In genomic region chr18:49400398-49401072, GRCh38 we compare ENCODE assay signal across 10 cellular contexts. TPM values are rescaled to one million over a fixed set of nuclear protein-coding genes. Genes with fewer than 3 reads are reported as not detected.
DNase-seq lines count a peak whose midpoint lies in the region; ATAC-seq, FAIRE-seq and TF ChIP-seq lines count a peak whose summit lies in the region.
"Had no signal": no experiment of that assay in that cellular context is flagged by ENCODE, and none has a peak within 500 bp of the region (broad histone marks: within the 10 kb centered on the region; RNA-seq: fewer than 3 reads in every experiment).

No MANE protein-coding gene starts in this region.

- CTCF ChIA-PET in A549 (lab: Yijun Ruan, JAX) (interaction anchor here (0.6 kb wide), 1 partner anchor 1192 kb away, joined by 3 read pairs; no protein-coding TSS in a partner anchor), WTC11 (lab: Charles Lee) (no interaction called here)

- FAIRE-seq in A549 (lab: Jason Lieb, UNC): no peak

- no peak overlapping the region for H3K4me3 ChIP-seq in A549
- no peak overlapping the region for H3K4me3 ChIP-seq in Jurkat, Clone E6-1 (ENCODE audit: low read length)
- H3K4me3 ChIP-seq: BLaER1 had no signal

- H3K36me3 Mint-ChIP-seq in WTC11: no peaks in the 10 kb centered on the region

- ATAC-seq in A549 (peak; percentile 71 to 74; a peak in 5 of 6 replicates), GM19438 (IDR thresholded peaks at IDR 0.05; ENCODE audit: low read depth, unreplicated experiment) (peak; percentile 71), HG02973 (IDR thresholded peaks at IDR 0.05; ENCODE audit: unreplicated experiment) (no peak), WTC11 (no peak)

- POLR2A ChIA-PET in A549 (lab: Yijun Ruan, JAX) (no interaction called here), WTC11 (lab: Charles Lee) (no interaction called here)

- no peak for TF ChIP-seq RAD21 in A549 (conservative IDR thresholded peaks at IDR 0.05 in 1 of 2, IDR thresholded peaks at IDR 0.05 in 1 of 2)

- H3K4me2 ChIP-seq in A549: peak overlapping the region; percentile 70

- peak overlapping the region; percentile 54 to 62; a peak in 5 of 6 replicates for H3K27ac ChIP-seq in A549

- no peak overlapping the region for H3K27ac Mint-ChIP-seq in WTC11

- H3K9me3 Mint-ChIP-seq in WTC11: peaks cover 11% of the 10 kb centered on the region

- H3K27me3 Mint-ChIP-seq in WTC11 (ENCODE audit: low read depth): no peaks in the 10 kb centered on the region
- H3K27me3 Mint-ChIP-seq: activated naive CD8-positive, alpha-beta T cell treated with anti-CD3 and anti-CD28 coated beads, Interleukin-2, amount 10 ng/mL, durations not matched to agents 7 days and 5 days had no signal

- no peak overlapping the region for H3K4me3 Mint-ChIP-seq in WTC11

- no peak for TF ChIP-seq EP300 in A549 (IDR thresholded peaks at IDR 0.05)

- peaks cover 23% of the 10 kb centered on the region for H3K4me1 Mint-ChIP-seq in WTC11

- 20% methylated on average over 1 of the region's 1 CpG for WGBS in A549 (ENCODE audit: missing lambda C conversion rate)

- no peak for TF ChIP-seq POLR2A in A549 (IDR thresholded peaks at IDR 0.05; ENCODE audit: low read length)

- H3K9me3 ChIP-seq in A549: peaks cover 3% of the 10 kb centered on the region; the same call in 1 of the 3 replicates

- peak; percentile 4 to 12 for DNase-seq in A549 (ENCODE audit: low read depth in 1 of 2, low spot score in 1 of 2)
- DNase-seq in Jurkat, Clone E6-1 (ENCODE audit: low read depth, low spot score): peak; percentile 29
- peak; percentile 95 for DNase-seq in kidney glomerular epithelial cell (lab: John Stamatoyannopoulos, UW)
- no peak for DNase-seq in cerebellar nuclear complex (lab: John Stamatoyannopoulos, UW)
- DNase-seq in HCEC 1CT: no peak
- no peak for DNase-seq in WTC11 (ENCODE audit: low spot score)
- DNase-seq: activated naive CD8-positive, alpha-beta T cell treated with anti-CD3 and anti-CD28 coated beads, Interleukin-2, amount 10 ng/mL, durations not matched to agents 7 days and 5 days had no signal

- TF ChIP-seq CTCF in A549 (IDR thresholded peaks at IDR 0.05): no peak
- TF ChIP-seq CTCF in WTC11 (IDR thresholded peaks at IDR 0.05): no peak

- H3K4me1 ChIP-seq in A549: peaks cover 17% of the 10 kb centered on the region

TF ChIP-seq in A549, 52 proteins besides CTCF, POLR2A, EP300 and RAD21:
- TF ChIP-seq FOSB (CRISPR knock-in tag; IDR thresholded peaks at IDR 0.05): no peak
- TF ChIP-seq CHD2 (IDR thresholded peaks at IDR 0.05; ENCODE audit: low read length, partially characterized antibody): no peak
- TF ChIP-seq PHF8 (IDR thresholded peaks at IDR 0.05; ENCODE audit: borderline replicate concordance, low read depth): no peak
- TF ChIP-seq RNF2 (IDR thresholded peaks at IDR 0.05; ENCODE audit: borderline replicate concordance, low read depth): no peak
- TF ChIP-seq GATA3 (IDR thresholded peaks at IDR 0.05; ENCODE audit: borderline replicate concordance): no peak
- TF ChIP-seq CBX2 (IDR thresholded peaks at IDR 0.05; ENCODE audit: borderline replicate concordance, low read depth): no peak

TF ChIP-seq in WTC11, 78 proteins besides CTCF, POLR2A, EP300 and RAD21:
- no peak for TF ChIP-seq ZNF416 (CRISPR knock-in tag; IDR thresholded peaks at IDR 0.05)
- TF ChIP-seq NR2C2 (CRISPR knock-in tag; IDR thresholded peaks at IDR 0.05): no peak
- TF ChIP-seq NR1H2 (CRISPR knock-in tag; IDR thresholded peaks at IDR 0.05): no peak
- TF ChIP-seq OVOL2 (CRISPR knock-in tag; IDR thresholded peaks at IDR 0.05; ENCODE audit: borderline replicate concordance): no peak
- TF ChIP-seq HMGXB4 (CRISPR knock-in tag; IDR thresholded peaks at IDR 0.05): no peak
- TF ChIP-seq, protein P1, sequence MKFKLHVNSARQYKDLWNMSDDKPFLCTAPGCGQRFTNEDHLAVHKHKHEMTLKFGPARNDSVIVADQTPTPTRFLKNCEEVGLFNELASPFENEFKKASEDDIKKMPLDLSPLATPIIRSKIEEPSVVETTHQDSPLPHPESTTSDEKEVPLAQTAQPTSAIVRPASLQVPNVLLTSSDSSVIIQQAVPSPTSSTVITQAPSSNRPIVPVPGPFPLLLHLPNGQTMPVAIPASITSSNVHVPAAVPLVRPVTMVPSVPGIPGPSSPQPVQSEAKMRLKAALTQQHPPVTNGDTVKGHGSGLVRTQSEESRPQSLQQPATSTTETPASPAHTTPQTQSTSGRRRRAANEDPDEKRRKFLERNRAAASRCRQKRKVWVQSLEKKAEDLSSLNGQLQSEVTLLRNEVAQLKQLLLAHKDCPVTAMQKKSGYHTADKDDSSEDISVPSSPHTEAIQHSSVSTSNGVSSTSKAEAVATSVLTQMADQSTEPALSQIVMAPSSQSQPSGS (CRISPR knock-in tag; IDR thresholded peaks at IDR 0.05; ENCODE audit: borderline replicate concordance, low read depth): no peak
- no peak for TF ChIP-seq NR3C1 (CRISPR knock-in tag; conservative IDR thresholded peaks at IDR 0.05; ENCODE audit: low read depth)
- TF ChIP-seq SP1 (CRISPR knock-in tag; conservative IDR thresholded peaks at IDR 0.05): no peak

RNA-seq across cellular contexts. Expression of gene DYM, which starts 59.9 kb away (rescaled TPM):
- polyA plus RNA-seq in A549 (2011; rRNA removed): 47.5 and 52.2 TPM in 2 replicates
- 6.6 and 8.5 TPM in 2 replicates for polyA plus RNA-seq in A549 (2012; cell fraction: cytosol; rRNA removed)
- polyA plus RNA-seq in A549 (2012; cell fraction: nucleus; rRNA removed): 4.8 and 7.0 TPM in 2 replicates
- polyA plus RNA-seq in A549 (2017; fragmentation: RNase III; extraction: RNeasy Plus Mini Kit Qiagen cat#74134 plus additional on column Dnase treatment): 9.6 to 11.7 TPM (median 10.6 TPM) in 3 replicates
- 60.9 and 71.5 TPM in 2 replicates for polyA minus RNA-seq in A549 (2011; rRNA and poly(A)+ RNA removed)
- polyA plus RNA-seq in Jurkat, Clone E6-1 (2012; ENCODE audit: insufficient read depth, insufficient read length): 49.0 TPM
- total RNA-seq in WTC11 (2021): 64.1 to 71.4 TPM (median 68.9 TPM) in 3 replicates

Comparison
In these comparisons a context has a peak if more than half of its experiments do, and no peak if none do; other contexts are left out.
1. ATAC-seq: peak in A549 (2 of 2) and GM19438 (single experiment); none in HG02973 (single experiment) and WTC11 (single experiment).
2. DNase-seq: peak in A549 (2 of 2), Jurkat, Clone E6-1 (single experiment) and kidney glomerular epithelial cell (single experiment); none in cerebellar nuclear complex (0 of 2), HCEC 1CT (single experiment) and WTC11 (single experiment).